Comparison of ENCODE assay signal across 17 cellular contexts in genomic region chr22:45626198-45626651, GRCh38. TPM values are rescaled to one million over a fixed set of nuclear protein-coding genes. Genes with fewer than 3 reads are reported as not detected.
DNase-seq lines count a peak whose midpoint lies in the region; ATAC-seq, FAIRE-seq and TF ChIP-seq lines count a peak whose summit lies in the region.
"Had no signal": no experiment of that assay in that cellular context is flagged by ENCODE, and none has a peak within 500 bp of the region (broad histone marks: within the 10 kb centered on the region; RNA-seq: fewer than 3 reads in every experiment).

No MANE protein-coding gene starts in this region.

- H3K4me1 ChIP-seq in A549 = peaks cover 37% of the 10 kb centered on the region
- peaks cover 2 to 3% of the 10 kb centered on the region in 2 donors for H3K4me1 ChIP-seq in esophagus (ENCODE audit: control insufficient read depth in 2 of 2, insufficient read depth in 2 of 2, low read length in 1 of 2)
- peaks cover 3% of the 10 kb centered on the region in 2 donors for H3K4me1 ChIP-seq in neuronal stem cell (ENCODE audit: control insufficient read depth in 2 of 2, insufficient read depth in 1 of 2, low read depth in 1 of 2, low read length in 2 of 2)
- H3K4me1 ChIP-seq: psoas muscle had no signal

- H3K79me1 ChIP-seq in neuronal stem cell (ENCODE audit: low read depth, low read length) = no peaks in the 10 kb centered on the region

- TF ChIP-seq CTCF in A549 (IDR thresholded peaks at IDR 0.05) = no peak

- POLR2A ChIA-PET in A549 (lab: Yijun Ruan, JAX) = no interaction called here

- no peak overlapping the region for H4K8ac ChIP-seq in neuronal stem cell (ENCODE audit: low read depth, low read length)

- DNase-seq in A549 (ENCODE audit: low read depth in 1 of 2, low spot score in 1 of 2) = peak; percentile 63 to 91
- peak; percentile 56 for DNase-seq in NCI-H510A treated with DMSO at 0.1 percent for 48 hours (lab: John Stamatoyannopoulos, UW)
- no peak for DNase-seq in neuronal stem cell (ENCODE audit: low spot score)
- DNase-seq in RKO (ENCODE audit: low spot score) = no peak
- no peak for DNase-seq in activated gamma-delta T cell (lab: John Stamatoyannopoulos, UW)
- DNase-seq: activated CD8-positive, alpha-beta memory T cell treated with anti-CD3 and anti-CD28 coated beads for 24 hours; activated gamma-delta T cell treated with Interleukin-2 at 50 U/mL for 16 hours; CD8-positive, alpha-beta memory T cell; foreskin melanocyte; NCI-H2227 treated with DMSO at 0.1 percent for 48 hours; psoas muscle; stimulated activated CD4-positive, alpha-beta T cell treated with anti-CD3 and anti-CD28 coated beads, Interleukin-2, amount 100 ng/mL, for 24 hours; stimulated activated CD8-positive, alpha-beta memory T cell treated with anti-CD3 and anti-CD28 coated beads, Interleukin-4, amount 100 ng/mL, for 48 hours had no signal

- peak; percentile 76 to 90; a peak in 5 of 6 replicates for ATAC-seq in A549
- no peak for ATAC-seq in HG02840 (IDR thresholded peaks at IDR 0.05; ENCODE audit: low FRiP score, unreplicated experiment)
- ATAC-seq in GM21723 (IDR thresholded peaks at IDR 0.05; ENCODE audit: unreplicated experiment) = no peak
- ATAC-seq: psoas muscle had no signal

- TF ChIP-seq EP300 in A549 (IDR thresholded peaks at IDR 0.05) = no peak

- no peak for TF ChIP-seq RAD21 in A549 (conservative IDR thresholded peaks at IDR 0.05 in 1 of 2, IDR thresholded peaks at IDR 0.05 in 1 of 2)

- H3K4me2 ChIP-seq in A549 (peak overlapping the region; percentile 56), neuronal stem cell (ENCODE audit: insufficient read depth, low read length, poor library complexity, severe bottlenecking) (no peak overlapping the region)

- WGBS in A549 (ENCODE audit: missing lambda C conversion rate) = 37% methylated on average over 19 of the region's 22 CpGs
- WGBS in esophagus, 2 donors = 41 to 47% methylated on average over 22 of the region's 22 CpGs
- no CpG with 5 or more reads among the region's 22 CpGs for WGBS in neuronal stem cell (ENCODE audit: extremely low coverage in 2 of 2, insufficient read length in 2 of 2, insufficient replicate concordance in 1 of 2), 2 donors

- CTCF ChIA-PET in A549 (lab: Yijun Ruan, JAX) = no interaction called here

- H3K4me3 ChIP-seq in A549 (no peak overlapping the region), esophagus (ENCODE audit: low read depth in 1 of 2, low read length in 2 of 2) (peak overlapping the region in 1 of 2 donors; percentile 31), neuronal stem cell (ENCODE audit: low read length in 2 of 2) (no peak overlapping the region)
- H3K4me3 ChIP-seq: psoas muscle, tibial nerve had no signal

- H3K4ac ChIP-seq in neuronal stem cell (ENCODE audit: low read length) = no peak overlapping the region

- FAIRE-seq in A549 (lab: Jason Lieb, UNC) = no peak

- H3K18ac ChIP-seq in neuronal stem cell (ENCODE audit: low read length) = no peak overlapping the region

- H3K27me3 ChIP-seq in esophagus (ENCODE audit: control insufficient read depth in 1 of 2, insufficient read depth in 2 of 2, low read length in 2 of 2) = no peaks in the 10 kb centered on the region
- H3K27me3 ChIP-seq in neuronal stem cell (ENCODE audit: control insufficient read depth in 3 of 3, insufficient read depth in 3 of 3, low read depth in 1 of 3, low read length in 3 of 3) = peaks cover 0 to 31% (median 2%) of the 10 kb centered on the region in 3 experiments

- no peak overlapping the region for H2BK12ac ChIP-seq in neuronal stem cell (ENCODE audit: low read length)

- no peak overlapping the region for H3K23ac ChIP-seq in neuronal stem cell (ENCODE audit: low read depth, low read length, poor library complexity)

- no peak for TF ChIP-seq POLR2A in A549 (IDR thresholded peaks at IDR 0.05; ENCODE audit: low read length)

- H3K9me3 ChIP-seq in A549 = 0 out of 3 replicates have a peak, but pooled peaks cover 10% of the 10 kb centered on the region
- H3K9me3 ChIP-seq in esophagus (ENCODE audit: control insufficient read depth in 2 of 2, insufficient read depth in 1 of 2, low read depth in 1 of 2, low read length in 1 of 2) = no peaks in the 10 kb centered on the region
- no peaks in the 10 kb centered on the region for H3K9me3 ChIP-seq in neuronal stem cell (replicated peaks in 1 of 2; ENCODE audit: control insufficient read depth in 2 of 2, insufficient read depth in 1 of 2, low read depth in 1 of 2, low read length in 2 of 2)
- H3K9me3 ChIP-seq: psoas muscle, tibial nerve had no signal

- no peak overlapping the region for H4K91ac ChIP-seq in neuronal stem cell (ENCODE audit: low read depth, low read length, poor library complexity)

- no peaks in the 10 kb centered on the region for H3K36me3 ChIP-seq in esophagus (ENCODE audit: control insufficient read depth in 2 of 2, insufficient read depth in 2 of 2, low read length in 1 of 2)
- H3K36me3 ChIP-seq in neuronal stem cell (replicated peaks in 1 of 2; ENCODE audit: control insufficient read depth in 2 of 2, insufficient read depth in 2 of 2, low read length in 2 of 2) = no peaks in the 10 kb centered on the region
- H3K36me3 ChIP-seq: tibial nerve had no signal

- peak overlapping the region; percentile 17 for H2BK5ac ChIP-seq in neuronal stem cell (ENCODE audit: low read length)

- H2AFZ ChIP-seq in neuronal stem cell (ENCODE audit: low read length) = no peak overlapping the region

- H3K27ac ChIP-seq in A549 = peak overlapping the region; percentile 78 to 99
- peak overlapping the region; percentile 11 to 90 for H3K27ac ChIP-seq in esophagus (ENCODE audit: low read depth in 2 of 2, low read length in 1 of 2)
- no peak overlapping the region for H3K27ac ChIP-seq in neuronal stem cell (replicated peaks; ENCODE audit: low read length)
- H3K27ac ChIP-seq: psoas muscle, tibial nerve had no signal

- H2BK15ac ChIP-seq in neuronal stem cell (ENCODE audit: low read length) = no peak overlapping the region

- H3K9ac ChIP-seq in neuronal stem cell (ENCODE audit: low read depth, low read length, poor library complexity) = no peak overlapping the region

- H2BK120ac ChIP-seq in neuronal stem cell (ENCODE audit: low read depth, low read length) = no peak overlapping the region

- no peak overlapping the region for H3K14ac ChIP-seq in neuronal stem cell (ENCODE audit: low read length)

- H2AK5ac ChIP-seq in neuronal stem cell (ENCODE audit: low read depth, low read length) = no peak overlapping the region

TF ChIP-seq in A549, 52 proteins besides CTCF, POLR2A, EP300 and RAD21:
- peak; percentile 88 for TF ChIP-seq HOXB13 (CRISPR knock-in tag; IDR thresholded peaks at IDR 0.05; ENCODE audit: low read depth)
- TF ChIP-seq NPAS2 (CRISPR knock-in tag; IDR thresholded peaks at IDR 0.05; ENCODE audit: borderline replicate concordance) = no peak
- peak; percentile 91 for TF ChIP-seq MAX (IDR thresholded peaks at IDR 0.05)
- no peak for TF ChIP-seq RFX5 (IDR thresholded peaks at IDR 0.05)
- peak; percentile 66 for TF ChIP-seq NFE2L2 (conservative IDR thresholded peaks at IDR 0.05; ENCODE audit: low read length)
- peak; percentile 73 for TF ChIP-seq MAFK (IDR thresholded peaks at IDR 0.05; ENCODE audit: partially characterized antibody)
- TF ChIP-seq MYC (IDR thresholded peaks at IDR 0.05; ENCODE audit: borderline replicate concordance, low read length) = peak; percentile 82; the same call in 1 of the 2 replicates
- peak; percentile 39; the same call in 1 of the 2 replicates for TF ChIP-seq ATOH8 (CRISPR knock-in tag; IDR thresholded peaks at IDR 0.05; ENCODE audit: low read depth)
- no peak for TF ChIP-seq CBX2 (IDR thresholded peaks at IDR 0.05; ENCODE audit: borderline replicate concordance, low read depth)
- peak; percentile 37; the same call in 1 of the 2 replicates for TF ChIP-seq HOXB5 (CRISPR knock-in tag; IDR thresholded peaks at IDR 0.05)
- peak; percentile 44; the same call in 1 of the 2 replicates for TF ChIP-seq GATA3 (IDR thresholded peaks at IDR 0.05; ENCODE audit: borderline replicate concordance)
- TF ChIP-seq E2F6 (IDR thresholded peaks at IDR 0.05; ENCODE audit: borderline replicate concordance, low read depth) = peak; percentile 85
- no peak for TF ChIP-seq FOSL2 (IDR thresholded peaks at IDR 0.05)
- peak; percentile 78 for TF ChIP-seq FOSL2 (CRISPR knock-in tag; IDR thresholded peaks at IDR 0.05)
- TF ChIP-seq EHF (CRISPR knock-in tag; IDR thresholded peaks at IDR 0.05) = peak; percentile 80; the same call in 1 of the 2 replicates
- TF ChIP-seq ZFP36 (IDR thresholded peaks at IDR 0.05; ENCODE audit: borderline replicate concordance, partially characterized antibody) = no peak
- TF ChIP-seq ZNF302 (CRISPR knock-in tag; IDR thresholded peaks at IDR 0.05) = peak; percentile 78; the same call in 1 of the 2 replicates
TF ChIP-seq in A549: peak in this region for 12.

RNA-seq across cellular contexts. Expression of gene ATXN10, which starts 45.4 kb away (rescaled TPM):
- polyA plus RNA-seq in A549 (2011; rRNA removed) = 281 and 378 TPM in 2 replicates
- 103 and 107 TPM in 2 replicates for polyA plus RNA-seq in A549 (2012; cell fraction: cytosol; rRNA removed)
- polyA plus RNA-seq in A549 (2012; cell fraction: nucleus; rRNA removed) = 24.1 and 54.9 TPM in 2 replicates
- 126 to 142 TPM (median 129 TPM) in 3 replicates for polyA plus RNA-seq in A549 (2017; fragmentation: RNase III; extraction: RNeasy Plus Mini Kit Qiagen cat#74134 plus additional on column Dnase treatment)
- 298 and 349 TPM in 2 replicates for polyA minus RNA-seq in A549 (2011; rRNA and poly(A)+ RNA removed)
- polyA plus RNA-seq in esophagus = 10 to 100 TPM; 23.1 to 82.7 TPM
- polyA plus RNA-seq in neuronal stem cell (2013, experiment 1 of 2) = 89.3 TPM
- 84.7 TPM for polyA plus RNA-seq in neuronal stem cell (2013, experiment 2 of 2)

Comparison
In these comparisons a context has a peak if more than half of its experiments do, and no peak if none do; other contexts are left out.
1. ATAC-seq: peak in A549 (2 of 2); none in HG02840 (single experiment) and GM21723 (single experiment).
2. DNase-seq: peak in A549 (2 of 2) and NCI-H510A treated with DMSO at 0.1 percent for 48 hours (single experiment); none in neuronal stem cell (single experiment), RKO (single experiment) and activated gamma-delta T cell (single experiment).